In genomic region chr10:44932338-44933116, GRCh38 we compare ENCODE assay signal across 9 cellular contexts. TPM values are rescaled to one million over a fixed set of nuclear protein-coding genes. Genes with fewer than 3 reads are reported as not detected.
DNase-seq lines count a peak whose midpoint lies in the region; ATAC-seq, FAIRE-seq and TF ChIP-seq lines count a peak whose summit lies in the region.
"Had no signal": no experiment of that assay in that cellular context is flagged by ENCODE, and none has a peak within 500 bp of the region (broad histone marks: within the 10 kb centered on the region; RNA-seq: fewer than 3 reads in every experiment).

No MANE protein-coding gene starts in this region.

- no peaks in the 10 kb centered on the region for H3K9me3 Mint-ChIP-seq in activated naive CD4-positive, alpha-beta T cell treated with anti-CD3 and anti-CD28 coated beads, Interleukin-2, amount 10 ng/mL, durations not matched to agents 7 days and 5 days

- H3K9ac ChIP-seq in IMR-90 (ENCODE audit: low read depth, low read length): no peak overlapping the region

- H3K27ac ChIP-seq in IMR-90 (ENCODE audit: insufficient read depth, low read length): no peak overlapping the region
- H3K27ac ChIP-seq: skin epidermis had no signal

- no peak overlapping the region for H3K14ac ChIP-seq in IMR-90 (replicated peaks; ENCODE audit: low read depth, low read length)

- H2BK120ac ChIP-seq in IMR-90 (ENCODE audit: low read depth, low read length): peak overlapping the region; percentile 77

- peak; percentile 82 for FAIRE-seq in urothelium cell line (lab: Jason Lieb, UNC)

- no peak overlapping the region for H3K4me2 ChIP-seq in IMR-90 (ENCODE audit: low read depth, low read length)

- H3K4me3 ChIP-seq in IMR-90 (ENCODE audit: insufficient read depth, low read depth, low read length): no peak overlapping the region
- H3K4me3 ChIP-seq: skin epidermis had no signal

- TF ChIP-seq CTCF in IMR-90 (conservative IDR thresholded peaks at IDR 0.05; ENCODE audit: low read depth, low read length): peak; percentile 95

- no peak overlapping the region for H3K18ac ChIP-seq in IMR-90 (ENCODE audit: low read depth, low read length)

- H3K4me1 Mint-ChIP-seq in activated naive CD4-positive, alpha-beta T cell treated with anti-CD3 and anti-CD28 coated beads, Interleukin-2, amount 10 ng/mL, durations not matched to agents 7 days and 5 days: peaks cover 11% of the 10 kb centered on the region

- no peak overlapping the region for H2BK5ac ChIP-seq in IMR-90 (ENCODE audit: low read depth, low read length, poor library complexity, severe bottlenecking)

- peak; percentile 90 for DNase-seq in GM03348 (ENCODE audit: low spot score)
- DNase-seq in IMR-90: peak; percentile 81
- peak; percentile 89 for DNase-seq in activated naive CD4-positive, alpha-beta T cell treated with anti-CD3 and anti-CD28 coated beads, Interleukin-2, amount 10 ng/mL, durations not matched to agents 7 days and 5 days
- peak; percentile 97 for DNase-seq in Right ventricle myocardium superior
- DNase-seq in posterior vena cava (ENCODE audit: low spot score): peak; percentile 96
- peak; percentile 79 for DNase-seq in urothelium cell line (ENCODE audit: low spot score)

- no peak overlapping the region for H3K56ac ChIP-seq in IMR-90 (ENCODE audit: extremely low read depth, insufficient read depth, low read length)

- H4K20me1 ChIP-seq in IMR-90 (ENCODE audit: insufficient read depth, low read length): no peaks in the 10 kb centered on the region

- peaks cover 15% of the 10 kb centered on the region for H3K4me1 ChIP-seq in IMR-90 (ENCODE audit: control insufficient read depth, insufficient read depth, low read length)

- H2BK20ac ChIP-seq in IMR-90 (ENCODE audit: low read depth, low read length): peak overlapping the region; percentile 79

- no peak overlapping the region for H3K4me3 Mint-ChIP-seq in activated naive CD4-positive, alpha-beta T cell treated with anti-CD3 and anti-CD28 coated beads, Interleukin-2, amount 10 ng/mL, durations not matched to agents 7 days and 5 days

- H3K9me3 ChIP-seq in IMR-90 (ENCODE audit: control insufficient read depth, insufficient read depth, low read length): no peaks in the 10 kb centered on the region

- peak overlapping the region; percentile 47 for H2AK9ac ChIP-seq in IMR-90 (replicated peaks; ENCODE audit: low read depth, low read length, poor library complexity)

- no peak overlapping the region for H2AK5ac ChIP-seq in IMR-90 (ENCODE audit: low read depth, low read length)

- dilution Hi-C loops in IMR-90 (cut with HindIII; ENCODE audit: low sequenced_read_pairs, unreplicated experiment): no loop called here

- H3K79me1 ChIP-seq in IMR-90 (ENCODE audit: low read depth in 1 of 2, low read length in 2 of 2): no peaks in the 10 kb centered on the region

- H3K9me1 ChIP-seq in IMR-90 (ENCODE audit: insufficient read depth, low read length): peaks cover 9% of the 10 kb centered on the region; the same call in 1 of the 2 replicates

- WGBS in IMR-90 (ENCODE audit: extremely low coverage in 2 of 2, insufficient read length in 1 of 2), 2 experiments: no CpG with 5 or more reads among the region's 11 CpGs

- in situ Hi-C loops in IMR-90 (cut with MboI; ENCODE audit: low sequenced_read_pairs): no loop called here

- no peak for TF ChIP-seq POLR2A in IMR-90 (IDR thresholded peaks at IDR 0.05; ENCODE audit: low read depth, low read length)

- H3K27me3 Mint-ChIP-seq in activated naive CD4-positive, alpha-beta T cell treated with anti-CD3 and anti-CD28 coated beads, Interleukin-2, amount 10 ng/mL, durations not matched to agents 7 days and 5 days: peaks cover 21% of the 10 kb centered on the region

- H3K36me3 ChIP-seq in IMR-90 (ENCODE audit: control insufficient read depth, insufficient read depth, low read length): no peaks in the 10 kb centered on the region

- no TSS peak for BruUV-seq in IMR-90 (replicated peaks; lab: Mats Ljungman, UMichigan)

- peak overlapping the region in 1 of 2 experiments; percentile 60; a peak in 1 of 4 replicates for H4K8ac ChIP-seq in IMR-90 (ENCODE audit: low read depth in 2 of 2, low read length in 2 of 2)

- peak; percentile 94 for TF ChIP-seq RAD21 in IMR-90 (IDR thresholded peaks at IDR 0.05; ENCODE audit: low read length)

- peak overlapping the region; percentile 63; the same call in 1 of the 2 replicates for H3K4ac ChIP-seq in IMR-90 (ENCODE audit: low read depth, low read length)

- CTCF ChIA-PET in IMR-90 (lab: Yijun Ruan, JAX): interaction anchor here (0.6 to 1.7 kb wide), 16 partner anchors 12 to 75 kb away, joined by 3 to 11 read pairs (median 4); partner anchors contain the start of gene DEPP1
- CTCF ChIA-PET in activated naive CD4-positive, alpha-beta T cell treated with anti-CD3 and anti-CD28 coated beads, Interleukin-2, amount 10 ng/mL, durations not matched to agents 7 days and 5 days (lab: Charles Lee): interaction anchor here (0.6 to 4.1 kb wide), 37 partner anchors 9 to 397 kb away, joined by 3 to 32 read pairs (median 5); partner anchors contain the start of genes DEPP1, TMEM72 and ZNF22

- H4K91ac ChIP-seq in IMR-90 (ENCODE audit: insufficient read depth, low read depth, low read length): no peak overlapping the region

- no peak overlapping the region; the same call in 2 of the 3 replicates for H2BK15ac ChIP-seq in IMR-90 (ENCODE audit: low read depth, low read length)

- H3K27me3 ChIP-seq in IMR-90 (ENCODE audit: control insufficient read depth, insufficient read depth, low read length): no peaks in the 10 kb centered on the region; the same call in 1 of the 2 replicates

- intact Hi-C loops in IMR-90 (cut with micrococcal nuclease): loop anchor here (1.0 to 5.0 kb wide), 5 partner anchors 43 to 318 kb away; partner anchors contain the start of gene ZNF22
- intact Hi-C loops in Right ventricle myocardium superior (cut with DNase I): loop anchor here (5.0 kb wide), 2 partner anchors 40 to 60 kb away; no protein-coding TSS in a partner anchor
- intact Hi-C loops in posterior vena cava (cut with DNase I): loop anchor here in 1 of 2 donors (5.0 kb wide), 1 partner anchor 45 kb away; the partner anchor contains the start of gene DEPP1

- H3K27ac Mint-ChIP-seq in activated naive CD4-positive, alpha-beta T cell treated with anti-CD3 and anti-CD28 coated beads, Interleukin-2, amount 10 ng/mL, durations not matched to agents 7 days and 5 days: no peak overlapping the region

- ATAC-seq in GM21723 (IDR thresholded peaks at IDR 0.05; ENCODE audit: unreplicated experiment) (peak; percentile 98), IMR-90 (ENCODE audit: low read depth) (peak; percentile 94), SK-N-SH treated with all-trans-retinoic acid at 6 μM for 48 hours (peak; percentile 98), Right ventricle myocardium superior (ENCODE audit: poor library complexity) (peak; percentile 91)

- POLR2A ChIA-PET in IMR-90 (lab: Charles Lee; ENCODE audit: unreplicated experiment): no interaction called here

- peak overlapping the region; percentile 81 for H2AFZ ChIP-seq in IMR-90 (replicated peaks; ENCODE audit: low read length, poor library complexity)

- H4K5ac ChIP-seq in IMR-90 (ENCODE audit: low read depth, low read length): no peak overlapping the region

- H3K23ac ChIP-seq in IMR-90 (ENCODE audit: low read depth, low read length): no peak overlapping the region

- H3K36me3 Mint-ChIP-seq in activated naive CD4-positive, alpha-beta T cell treated with anti-CD3 and anti-CD28 coated beads, Interleukin-2, amount 10 ng/mL, durations not matched to agents 7 days and 5 days: no peaks in the 10 kb centered on the region

TF ChIP-seq in IMR-90, 13 proteins besides CTCF, POLR2A, EP300 and RAD21:
- TF ChIP-seq MAZ (IDR thresholded peaks at IDR 0.05; ENCODE audit: borderline replicate concordance, low read depth, low read length) (peak; percentile 44; the same call in 1 of the 2 replicates), RFX5 (IDR thresholded peaks at IDR 0.05; ENCODE audit: low read depth, low read length) (no peak), RCOR1 (IDR thresholded peaks at IDR 0.05; ENCODE audit: insufficient replicate concordance, low read length) (peak; percentile 14), FOS (IDR thresholded peaks at IDR 0.05; ENCODE audit: low read depth, low read length) (no peak), SMC3 (IDR thresholded peaks at IDR 0.05; ENCODE audit: low read depth, low read length) (peak; percentile 93), MXI1 (IDR thresholded peaks at IDR 0.05; ENCODE audit: borderline replicate concordance, low read depth, low read length) (no peak)

TF ChIP-seq in SK-N-SH treated with all-trans-retinoic acid at 6 μM for 48 hours, 23 proteins besides CTCF, POLR2A, EP300 and RAD21:
- no peak for TF ChIP-seq ZFP30 (CRISPR knock-in tag; IDR thresholded peaks at IDR 0.05)
- TF ChIP-seq ZNF565 (CRISPR knock-in tag; conservative IDR thresholded peaks at IDR 0.05; ENCODE audit: low read depth): no peak
- no peak for TF ChIP-seq TCF4 (CRISPR knock-in tag; IDR thresholded peaks at IDR 0.05; ENCODE audit: borderline replicate concordance)
- no peak for TF ChIP-seq GLIS3 (CRISPR knock-in tag; IDR thresholded peaks at IDR 0.05)
TF ChIP-seq in SK-N-SH treated with all-trans-retinoic acid at 6 μM for 48 hours: peak in this region for 0.

RNA-seq across cellular contexts. Expression of gene TMEM72, which starts 21.4 kb away (rescaled TPM):
- not detected in 2 replicates for total RNA-seq in IMR-90 (2012; rRNA removed)
- not detected in 2 replicates for polyA plus RNA-seq in IMR-90 (2012; rRNA removed)
- polyA plus RNA-seq in IMR-90 (2012; cell fraction: cytosol; rRNA removed): not detected in 2 replicates
- not detected in 2 replicates for polyA plus RNA-seq in IMR-90 (2012; cell fraction: nucleus; rRNA removed; ENCODE audit: low replicate concordance)
- not detected for total RNA-seq in Right ventricle myocardium superior
- not detected for total RNA-seq in posterior vena cava

RNA-seq across cellular contexts. Expression of gene RASSF4, which starts 27.1 kb away (rescaled TPM):
- total RNA-seq in IMR-90 (2012; rRNA removed) (5.9 and 6.1 TPM in 2 replicates), Right ventricle myocardium superior (87.5 TPM), posterior vena cava (10 to 100 TPM; 15.5 to 37.9 TPM)
- 8.6 and 10.1 TPM in 2 replicates for polyA plus RNA-seq in IMR-90 (2012; rRNA removed)
- 4.5 and 6.1 TPM in 2 replicates for polyA plus RNA-seq in IMR-90 (2012; cell fraction: cytosol; rRNA removed)
- 46.1 and 53.0 TPM in 2 replicates for polyA plus RNA-seq in IMR-90 (2012; cell fraction: nucleus; rRNA removed; ENCODE audit: low replicate concordance)

RNA-seq across cellular contexts. Expression of gene DEPP1, which starts 46.1 kb away (rescaled TPM):
- total RNA-seq in IMR-90 (2012; rRNA removed): 11.7 and 13.6 TPM in 2 replicates
- polyA plus RNA-seq in IMR-90 (2012; rRNA removed): 19.7 and 30.0 TPM in 2 replicates
- 16.4 and 30.1 TPM in 2 replicates for polyA plus RNA-seq in IMR-90 (2012; cell fraction: cytosol; rRNA removed)
- polyA plus RNA-seq in IMR-90 (2012; cell fraction: nucleus; rRNA removed; ENCODE audit: low replicate concordance): 18.4 and 24.2 TPM in 2 replicates
- total RNA-seq in Right ventricle myocardium superior: 35.1 TPM
- total RNA-seq in posterior vena cava: 100 to 1,000 TPM in 1 of 2 donors, 10 to 100 TPM in 1; 58.8 to 105 TPM
